30 cellular contexts compared by ENCODE assay signal in genomic region chr14:75163677-75164076, GRCh38.
"Had no signal": no experiment of that assay in that cellular context is flagged by ENCODE, and none has a peak within 500 bp of the region (broad histone marks: within the 10 kb centered on the region; RNA-seq: fewer than 3 reads in every experiment).

No MANE protein-coding gene starts in this region.

- H3K9me3 ChIP-seq: Peyer's patch, SJSA1 had no signal

- FAIRE-seq: bronchial epithelial cell had no signal

- H3K4me3 ChIP-seq: Peyer's patch, SJSA1 had no signal

- ATAC-seq: activated CD8-positive, alpha-beta memory T cell treated with anti-CD3 and anti-CD28 coated beads, Interleukin-2, amount 10 ng/mL, durations not matched to agents 7 days and 5 days; activated naive CD8-positive, alpha-beta T cell treated with anti-CD3 and anti-CD28 coated beads, Interleukin-2, amount 50 U/mL, for 24 hours; PC-3; SK-N-SH treated with all-trans-retinoic acid at 6 μM for 48 hours had no signal

- DNase-seq: activated CD4-positive, alpha-beta memory T cell treated with anti-CD3 and anti-CD28 coated beads, Interleukin-2, amount 10 ng/mL, durations not matched to agents 7 days and 5 days; activated CD4-positive, alpha-beta T cell treated with anti-CD3 and anti-CD28 coated beads for 1 hour; activated CD4-positive, alpha-beta T cell treated with anti-CD3 and anti-CD28 coated beads for 48 hours; activated CD4-positive, CD25-positive, alpha-beta regulatory T cell; activated CD8-positive, alpha-beta memory T cell treated with anti-CD3 and anti-CD28 coated beads for 24 hours; activated CD8-positive, alpha-beta memory T cell treated with anti-CD3 and anti-CD28 coated beads, Interleukin-2, amount 10 ng/mL, durations not matched to agents 7 days and 5 days; activated CD8-positive, alpha-beta memory T cell treated with anti-CD3 and anti-CD28 coated beads, Interleukin-2, amount 50 U/mL, for 48 hours; activated effector memory CD4-positive, alpha-beta T cell treated with Interleukin-2 at 50 U/mL for 16 hours; activated naive CD4-positive, alpha-beta T cell treated with anti-CD3 and anti-CD28 coated beads, Interleukin-2, amount 10 ng/mL, durations not matched to agents 7 days and 5 days; activated naive CD8-positive, alpha-beta T cell treated with anti-CD3 and anti-CD28 coated beads, Interleukin-2, amount 50 U/mL, for 24 hours; activated T-cell treated with anti-CD3 and anti-CD28 coated beads, Interleukin-2, amount 50 U/mL, for 48 hours; anterior cingulate cortex; Karpas-422; NCI-H1105; NCI-H1417 treated with DMSO at 0.1 percent for 48 hours; NCI-H187 treated with DMSO at 0.1 percent for 48 hours; NCI-H2081; NCI-H345; NCI-H524 treated with DMSO at 0.1 percent for 48 hours; PC-3; Peyer's patch; RPMI8226; SHP77 treated with DMSO at 0.1 percent for 48 hours; T-helper 1 cell; T-helper 2 cell; T-helper 9 cell had no signal

- H3K36me3 ChIP-seq: Peyer's patch, SJSA1 had no signal

- H3K27me3 ChIP-seq: Peyer's patch, SJSA1 had no signal

- H3K27ac ChIP-seq: Peyer's patch, SJSA1, VCaP had no signal
